Comparison of ENCODE assay signal across 19 cellular contexts in the genomic region with DNA sequence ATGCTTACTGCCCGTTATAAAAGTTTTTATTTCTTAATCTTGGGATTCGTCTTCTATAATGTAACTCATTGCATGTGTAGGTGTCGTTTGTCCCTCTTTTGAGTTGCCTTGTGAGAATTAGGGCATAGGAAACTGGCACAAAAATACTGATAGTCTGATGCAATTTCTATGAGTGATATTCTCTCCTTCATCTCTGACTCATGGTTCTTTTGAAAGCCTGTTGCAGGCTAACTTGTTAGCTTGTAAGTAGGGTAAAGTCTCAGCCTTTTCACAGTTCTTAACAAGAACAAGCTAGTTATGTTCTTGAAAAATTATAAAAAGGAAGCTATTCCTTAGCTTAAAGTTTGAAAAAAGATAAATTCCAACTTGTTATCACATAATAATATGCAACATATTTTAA.
DNase-seq lines count a peak whose midpoint lies in the region; ATAC-seq and TF ChIP-seq lines count a peak whose summit lies in the region.
"Had no signal": no experiment of that assay in that cellular context is flagged by ENCODE, and none has a peak within 500 bp of the region (broad histone marks: within the 10 kb centered on the region; RNA-seq: fewer than 3 reads in every experiment).

No MANE protein-coding gene starts in this region.

- ATAC-seq in HG02870 (IDR thresholded peaks at IDR 0.05; ENCODE audit: unreplicated experiment) = no peak
- ATAC-seq: activated CD8-positive, alpha-beta T cell treated with anti-CD3 and anti-CD28 coated beads, Interleukin-2, amount 10 ng/mL, durations not matched to agents 7 days and 5 days had no signal

- peak overlapping the region; percentile 50; the same call in 1 of the 2 replicates for H2AFZ ChIP-seq in PC-9

- H3K27ac Mint-ChIP-seq in HFFc6 = no peak overlapping the region
- H3K27ac Mint-ChIP-seq: activated CD8-positive, alpha-beta T cell treated with anti-CD3 and anti-CD28 coated beads, Interleukin-2, amount 10 ng/mL, durations not matched to agents 7 days and 5 days had no signal

- DNase-seq in HFFc6 = peak; percentile 13
- DNase-seq in PC-9 = no peak
- peak; percentile 71 for DNase-seq in epithelial cell of esophagus (ENCODE audit: low read depth)
- DNase-seq in non-pigmented ciliary epithelial cell (ENCODE audit: low read depth) = peak; percentile 17
- DNase-seq in putamen (ENCODE audit: low spot score) = no peak
- DNase-seq in ecto neural progenitor cell (ENCODE audit: low spot score) = no peak
- DNase-seq in NCI-H187 (lab: John Stamatoyannopoulos, UW) = no peak
- DNase-seq: activated CD8-positive, alpha-beta T cell treated with anti-CD3 and anti-CD28 coated beads, Interleukin-2, amount 10 ng/mL, durations not matched to agents 7 days and 5 days; Calu3; GF-D8; head of caudate nucleus; NCI-H1694 treated with DMSO at 0.1 percent for 48 hours; NCI-H446 treated with DMSO at 0.1 percent for 48 hours; stimulated activated CD4-positive, alpha-beta T cell treated with anti-CD3 and anti-CD28 coated beads, Interleukin-4, amount 100 ng/mL, for 4 hours; SW 1271 had no signal

- no peaks in the 10 kb centered on the region for H3K36me3 ChIP-seq in PC-9 (ENCODE audit: low read depth)
- H3K36me3 ChIP-seq: HAP-1, neutrophil, thoracic aorta had no signal

- H3K4me1 ChIP-seq in PC-9 (replicated peaks; ENCODE audit: insufficient read depth) = 0 out of 2 replicates have a peak, but pooled peaks cover 4% of the 10 kb centered on the region
- H3K4me1 ChIP-seq: HAP-1 had no signal

- H3K79me2 ChIP-seq in PC-9 (ENCODE audit: low read depth) = no peaks in the 10 kb centered on the region

- CTCF ChIA-PET in PC-9 (lab: Charles Lee) = no interaction called here

- H3K9me3 Mint-ChIP-seq in HFFc6 = peaks cover 6% of the 10 kb centered on the region

- TF ChIP-seq CTCF in HFFc6 (IDR thresholded peaks at IDR 0.05) = no peak
- no peak for TF ChIP-seq CTCF in PC-9 (conservative IDR thresholded peaks at IDR 0.05)
- no peak for TF ChIP-seq CTCF in epithelial cell of esophagus (IDR thresholded peaks at IDR 0.05; ENCODE audit: insufficient read depth, low read depth, low read length, missing control alignments)

- H3K4me3 Mint-ChIP-seq in HFFc6 = no peak overlapping the region
- H3K4me3 Mint-ChIP-seq: activated CD8-positive, alpha-beta T cell treated with anti-CD3 and anti-CD28 coated beads, Interleukin-2, amount 10 ng/mL, durations not matched to agents 7 days and 5 days had no signal

- no peaks in the 10 kb centered on the region for H3K27me3 ChIP-seq in PC-9 (ENCODE audit: insufficient read depth, low read depth)
- H3K27me3 ChIP-seq: neutrophil had no signal

- H3K4me1 Mint-ChIP-seq in HFFc6 (ENCODE audit: low read depth) = peaks cover 16% of the 10 kb centered on the region

- H3K27ac ChIP-seq in PC-9 = no peak overlapping the region
- H3K27ac ChIP-seq: neutrophil, thoracic aorta had no signal

- POLR2A ChIA-PET in PC-9 (lab: Charles Lee; ENCODE audit: unreplicated experiment) = no interaction called here

- no peak overlapping the region for H3K4me3 ChIP-seq in PC-9
- H3K4me3 ChIP-seq in epithelial cell of esophagus (ENCODE audit: low read length) = no peak overlapping the region
- H3K4me3 ChIP-seq: HAP-1, thoracic aorta had no signal

- H4K20me1 ChIP-seq in PC-9 (ENCODE audit: insufficient read depth) = no peaks in the 10 kb centered on the region

- intact Hi-C loops in PC-9 (cut with micrococcal nuclease; ENCODE audit: unreplicated experiment) = no loop called here

- no TSS peak for BruUV-seq in PC-9 (replicated peaks; lab: Mats Ljungman, UMichigan)

- H3K4me2 ChIP-seq in PC-9 = peak overlapping the region; percentile 21; the same call in 1 of the 2 replicates

- no peaks in the 10 kb centered on the region for H3F3A ChIP-seq in PC-9 (ENCODE audit: insufficient read depth, low read depth)

- no peaks in the 10 kb centered on the region for H3K27me3 Mint-ChIP-seq in HFFc6 (ENCODE audit: insufficient read depth)

- H3K36me3 Mint-ChIP-seq in HFFc6 (ENCODE audit: low read depth) = peaks cover 5% of the 10 kb centered on the region; the same call in 1 of the 2 replicates

- no peaks in the 10 kb centered on the region for H3K9me3 ChIP-seq in PC-9 (ENCODE audit: insufficient read depth, low read depth)
- H3K9me3 ChIP-seq: HAP-1, neutrophil, thoracic aorta had no signal

- H3K9me2 ChIP-seq in PC-9 (ENCODE audit: insufficient read depth) = no peaks in the 10 kb centered on the region

Comparison
In these comparisons a context has a peak if more than half of its experiments do, and no peak if none do; other contexts are left out.
1. DNase-seq: peak in HFFc6 (single experiment), epithelial cell of esophagus (single experiment) and non-pigmented ciliary epithelial cell (single experiment); none in PC-9 (0 of 2), putamen (single experiment), ecto neural progenitor cell (single experiment) and NCI-H187 (0 of 2).